ENCODE assay signal across 19 cellular contexts in the genomic region with DNA sequence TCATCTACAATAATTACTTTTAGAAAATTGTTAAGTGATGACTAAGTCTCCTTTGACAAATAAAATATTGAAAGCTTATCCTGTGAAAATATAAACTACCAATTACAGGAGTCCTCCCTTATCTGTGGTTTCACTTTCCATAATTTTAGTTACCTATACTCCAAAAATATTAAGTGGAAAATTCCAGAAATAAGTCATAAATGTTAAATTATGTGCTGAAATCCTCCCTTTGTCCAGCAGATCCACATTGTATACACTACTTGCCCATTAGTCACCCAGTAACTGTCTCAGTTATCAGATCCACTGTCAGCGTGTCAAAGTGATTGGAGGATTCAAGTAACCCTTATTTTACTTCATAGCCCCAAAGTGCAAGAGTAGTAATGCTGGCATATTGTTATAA.
A peak's percentile ranks its signal among the peaks of the same experiment; 100 is the strongest.
DNase-seq lines count a peak whose midpoint lies in the region; FAIRE-seq and TF ChIP-seq lines count a peak whose summit lies in the region.
"Had no signal": no experiment of that assay in that cellular context is flagged by ENCODE, and none has a peak within 500 bp of the region (broad histone marks: within the 10 kb centered on the region; RNA-seq: fewer than 3 reads in every experiment).

No MANE protein-coding gene starts in this region.

- dilution Hi-C loops in endothelial cell of umbilical vein (cut with MboI; ENCODE audit: extremely low pct_ligation_motif_present, low sequenced_read_pairs), result loop anchor here (25.0 kb wide), 1 partner anchor 559 kb away; no protein-coding TSS in a partner anchor

- H4K20me1 ChIP-seq in endothelial cell of umbilical vein (replicated peaks; ENCODE audit: control insufficient read depth, extremely low read depth, insufficient read depth, low read length), result no peaks in the 10 kb centered on the region

- no peak for TF ChIP-seq POLR2A in endothelial cell of umbilical vein (IDR thresholded peaks at IDR 0.05; ENCODE audit: low read depth, low read length)

- FAIRE-seq in RCC 7860 (lab: Jason Lieb, UNC) (no peak), endothelial cell of umbilical vein (lab: Jason Lieb, UNC) (no peak)

- H3K79me2 ChIP-seq in endothelial cell of umbilical vein (ENCODE audit: control insufficient read depth, insufficient read depth, low read length), result no peaks in the 10 kb centered on the region

- peaks cover 29% of the 10 kb centered on the region for H3K4me1 ChIP-seq in endothelial cell of umbilical vein (ENCODE audit: control insufficient read depth, extremely low read depth, insufficient read depth, low read length)
- H3K4me1 ChIP-seq: pancreas had no signal

- H3K4me2 ChIP-seq in endothelial cell of umbilical vein (ENCODE audit: insufficient read depth, low read length), result peak overlapping the region; percentile 90
- H3K4me2 ChIP-seq: BLaER1, KMS-11 had no signal

- peak overlapping the region in 1 of 3 experiments; percentile 50 for H3K4me3 ChIP-seq in endothelial cell of umbilical vein (replicated peaks in 1 of 3; ENCODE audit: insufficient read depth in 1 of 3, low read depth in 1 of 3, low read length in 3 of 3)
- no peak overlapping the region for H3K4me3 ChIP-seq in MG63
- H3K4me3 ChIP-seq: ascending aorta, BLaER1, mucosa of descending colon, pancreas, vagina had no signal

- in situ Hi-C loops in G401 (cut with HindIII; ENCODE audit: low sequenced_read_pairs), result no loop called here

- peaks cover 6% of the 10 kb centered on the region for H3K4me1 Mint-ChIP-seq in glutamatergic neuron (ENCODE audit: low read depth, unreplicated experiment)
- H3K4me1 Mint-ChIP-seq: activated B cell treated with CpG ODN at 0.5 μM for 24 hours had no signal

- peak overlapping the region; percentile 51 for H3K27ac ChIP-seq in endothelial cell of umbilical vein (ENCODE audit: insufficient read depth, low read depth, low read length)
- H3K27ac ChIP-seq: ascending aorta, BLaER1, KMS-11, pancreas, vagina had no signal

- no peak for TF ChIP-seq CTCF in endothelial cell of umbilical vein (IDR thresholded peaks at IDR 0.05; ENCODE audit: extremely low read depth in 1 of 2, insufficient read depth in 1 of 2, low read depth in 1 of 2, low read length in 2 of 2)
- no peak for TF ChIP-seq CTCF in glutamatergic neuron (IDR thresholded peaks at IDR 0.05; ENCODE audit: partially characterized antibody, unreplicated experiment)

- H2AFZ ChIP-seq in endothelial cell of umbilical vein (ENCODE audit: low read depth, low read length), result no peak overlapping the region

- H3K36me3 ChIP-seq in endothelial cell of umbilical vein (ENCODE audit: control insufficient read depth in 2 of 2, extremely low read depth in 1 of 2, insufficient read depth in 2 of 2, low read length in 2 of 2) (no peaks in the 10 kb centered on the region), MG63 (no peaks in the 10 kb centered on the region)
- H3K36me3 ChIP-seq: ascending aorta, BLaER1, pancreas, vagina had no signal

- H3K9me3 Mint-ChIP-seq in glutamatergic neuron (ENCODE audit: unreplicated experiment), result no peaks in the 10 kb centered on the region
- H3K9me3 Mint-ChIP-seq: activated B cell treated with CpG ODN at 0.5 μM for 24 hours had no signal

- H3K9me3 ChIP-seq in endothelial cell of umbilical vein (replicated peaks; ENCODE audit: control insufficient read depth, insufficient read depth, low read length) (no peaks in the 10 kb centered on the region), MG63 (no peaks in the 10 kb centered on the region)
- H3K9me3 ChIP-seq: ascending aorta, BLaER1, mucosa of descending colon, pancreas, vagina had no signal

- POLR2A ChIA-PET in endothelial cell of umbilical vein (lab: Charles Lee), result no interaction called here

- no peaks in the 10 kb centered on the region for H3K9me1 ChIP-seq in endothelial cell of umbilical vein (replicated peaks; ENCODE audit: control insufficient read depth, extremely low read depth, insufficient read depth, low read length)

- H3K27ac Mint-ChIP-seq in glutamatergic neuron (ENCODE audit: unreplicated experiment), result no peak overlapping the region
- H3K27ac Mint-ChIP-seq: activated B cell treated with CpG ODN at 0.5 μM for 24 hours had no signal

- no peaks in the 10 kb centered on the region for H3K27me3 ChIP-seq in endothelial cell of umbilical vein (ENCODE audit: control insufficient read depth in 2 of 2, insufficient read depth in 2 of 2, low read length in 2 of 2)
- no peaks in the 10 kb centered on the region for H3K27me3 ChIP-seq in MG63
- H3K27me3 ChIP-seq: ascending aorta, BLaER1, pancreas, vagina had no signal

- CTCF ChIA-PET in endothelial cell of umbilical vein (lab: Charles Lee), result interaction anchor here (0.7 to 3.7 kb wide), 11 partner anchors 8 to 577 kb away, joined by 3 to 46 read pairs (median 4); no protein-coding TSS in a partner anchor

- no peaks in the 10 kb centered on the region for H3K36me3 Mint-ChIP-seq in glutamatergic neuron (ENCODE audit: unreplicated experiment)

- DNase-seq in EL (peak; percentile 69), RCC 7860 (ENCODE audit: low spot score) (peak; percentile 27), endothelial cell of umbilical vein (ENCODE audit: low read depth, low spot score) (peak; percentile 45), non-pigmented ciliary epithelial cell (ENCODE audit: low read depth) (peak; percentile 49), NCI-H2029 (lab: John Stamatoyannopoulos, UW) (no peak), glutamatergic neuron (no peak), MG63 (no peak), G401 (ENCODE audit: low spot score) (no peak)
- DNase-seq: activated B cell treated with CpG ODN at 0.5 μM for 24 hours; activated effector memory CD4-positive, alpha-beta T cell treated with anti-CD3 and anti-CD28 coated beads, Interleukin-2, amount 50 U/mL, for 16 hours; islet precursor cell; mucosa of descending colon; NCI-H524 treated with DMSO at 0.1 percent for 48 hours; pancreas; stimulated activated naive CD8-positive, alpha-beta T cell treated with anti-CD3 and anti-CD28 coated beads, Interleukin-15, Interleukin-2, amounts not matched to agents 100 U/mL and 50 U/mL, for 24 hours had no signal

- peaks cover 2% of the 10 kb centered on the region for H3K27me3 Mint-ChIP-seq in glutamatergic neuron (ENCODE audit: unreplicated experiment)
- H3K27me3 Mint-ChIP-seq: activated B cell treated with CpG ODN at 0.5 μM for 24 hours had no signal

- peak overlapping the region; percentile 31 for H3K9ac ChIP-seq in endothelial cell of umbilical vein (replicated peaks; ENCODE audit: extremely low read depth, insufficient read depth, low read length)
- H3K9ac ChIP-seq: BLaER1, KMS-11 had no signal

- no TSS peak for BruUV-seq in endothelial cell of umbilical vein (replicated peaks; lab: Mats Ljungman, UMichigan)

- intact Hi-C loops in endothelial cell of umbilical vein (cut with micrococcal nuclease), result loop anchor here (1.0 kb wide), 6 partner anchors 34 to 566 kb away; no protein-coding TSS in a partner anchor

- H3K4me3 Mint-ChIP-seq in glutamatergic neuron (ENCODE audit: unreplicated experiment), result no peak overlapping the region
- H3K4me3 Mint-ChIP-seq: activated B cell treated with CpG ODN at 0.5 μM for 24 hours had no signal

TF ChIP-seq in endothelial cell of umbilical vein, 7 proteins besides CTCF, POLR2A, EP300 and RAD21:
- TF ChIP-seq EZH2 (IDR thresholded peaks at IDR 0.05; ENCODE audit: borderline replicate concordance, low read depth, low read length, severe bottlenecking) (no peak), MAX (IDR thresholded peaks at IDR 0.05; ENCODE audit: insufficient read depth, insufficient read length) (no peak), FOS (IDR thresholded peaks at IDR 0.05; ENCODE audit: borderline replicate concordance, insufficient read depth, low read length) (peak; percentile 28), GATA2 (IDR thresholded peaks at IDR 0.05; ENCODE audit: insufficient read depth, insufficient read length, low read depth, low read length) (peak; percentile 41), JUN (IDR thresholded peaks at IDR 0.05; ENCODE audit: borderline replicate concordance, insufficient read depth, insufficient read length, low read depth) (peak; percentile 8)
TF ChIP-seq in endothelial cell of umbilical vein: peak in this region for 3.

Comparison
In these comparisons a context has a peak if more than half of its experiments do, and no peak if none do; other contexts are left out.
1. DNase-seq: peak in EL (single experiment), RCC 7860 (single experiment), endothelial cell of umbilical vein (single experiment) and non-pigmented ciliary epithelial cell (single experiment); none in NCI-H2029 (single experiment), glutamatergic neuron (single experiment), MG63 (single experiment) and G401 (single experiment).